ENCODE assay signal across 24 cellular contexts in genomic region chr2:120501591-120501990, GRCh38.
DNase-seq lines count a peak whose midpoint lies in the region; ATAC-seq, FAIRE-seq and TF ChIP-seq lines count a peak whose summit lies in the region.
"Had no signal": no experiment of that assay in that cellular context is flagged by ENCODE, and none has a peak within 500 bp of the region (broad histone marks: within the 10 kb centered on the region; RNA-seq: fewer than 3 reads in every experiment).

No MANE protein-coding gene starts in this region.

- H3K4me3 Mint-ChIP-seq in chondrocyte (ENCODE audit: unreplicated experiment) (no peak overlapping the region), neural crest cell (no peak overlapping the region), T-helper 17 cell (no peak overlapping the region)
- H3K4me3 Mint-ChIP-seq: CD4-positive, alpha-beta T cell; CD8-positive, alpha-beta T cell had no signal

- peak overlapping the region; percentile 9; the same call in 1 of the 2 replicates for H3K4me2 ChIP-seq in BLaER1
- no peak overlapping the region for H3K4me2 ChIP-seq in HepG2 (ENCODE audit: low read depth, low read length)

- H3K79me2 ChIP-seq in HepG2 (ENCODE audit: insufficient read depth, low read length), result no peaks in the 10 kb centered on the region

- H3K4me3 ChIP-seq in BLaER1, result no peak overlapping the region
- H3K4me3 ChIP-seq in HepG2 (replicated peaks in 1 of 3; ENCODE audit: insufficient read depth in 1 of 3, low read depth in 2 of 3, low read length in 3 of 3), result no peak overlapping the region
- H3K4me3 ChIP-seq in small intestine (ENCODE audit: low read depth in 1 of 2, low read length in 2 of 2), result no peak overlapping the region
- H3K4me3 ChIP-seq: BLaER1 treated with 17β-estradiol and CSF1 and Interleukin-3, amounts not matched to agents 10 nM and 100 nM had no signal

- no peak overlapping the region for H3K9ac ChIP-seq in BLaER1
- no peak overlapping the region for H3K9ac ChIP-seq in HepG2 (ENCODE audit: insufficient read depth, low read depth, low read length)
- H3K9ac ChIP-seq: BLaER1 treated with 17β-estradiol and CSF1 and Interleukin-3, amounts not matched to agents 10 nM and 100 nM had no signal

- POLR2A ChIA-PET in HepG2 (lab: Yijun Ruan, JAX), result no interaction called here

- no peak overlapping the region for H2AFZ ChIP-seq in HepG2 (ENCODE audit: low read length)

- H3K27me3 Mint-ChIP-seq in chondrocyte (ENCODE audit: low read depth) (peaks cover 33% of the 10 kb centered on the region), neural crest cell (ENCODE audit: low read depth) (peaks cover 23% of the 10 kb centered on the region), T-helper 17 cell (peaks cover 52% of the 10 kb centered on the region)
- H3K27me3 Mint-ChIP-seq: CD4-positive, alpha-beta T cell had no signal

- no peaks in the 10 kb centered on the region for H4K20me1 ChIP-seq in BLaER1
- no peaks in the 10 kb centered on the region for H4K20me1 ChIP-seq in HepG2 (ENCODE audit: insufficient read depth, low read length)
- H4K20me1 ChIP-seq: BLaER1 treated with 17β-estradiol and CSF1 and Interleukin-3, amounts not matched to agents 10 nM and 100 nM had no signal

- H3K27ac Mint-ChIP-seq in chondrocyte (ENCODE audit: unreplicated experiment) (no peak overlapping the region), neural crest cell (ENCODE audit: unreplicated experiment) (peak overlapping the region; percentile 43), T-helper 17 cell (no peak overlapping the region)
- H3K27ac Mint-ChIP-seq: CD4-positive, alpha-beta T cell; CD8-positive, alpha-beta T cell had no signal

- no peak for TF ChIP-seq CTCF in chondrocyte (IDR thresholded peaks at IDR 0.05)
- TF ChIP-seq CTCF in HepG2 (CRISPR knock-in tag; IDR thresholded peaks at IDR 0.05), result no peak
- no peak for TF ChIP-seq CTCF in neural crest cell (conservative IDR thresholded peaks at IDR 0.05)

- in situ Hi-C loops in HepG2 (cut with HindIII; ENCODE audit: extremely low pct_ligation_motif_present, low pct_unique_long_range_greater_than_20kb), result no loop called here

- H3K36me3 ChIP-seq in BLaER1 (no peaks in the 10 kb centered on the region), HepG2 (replicated peaks in 1 of 2; ENCODE audit: control insufficient read depth in 1 of 2, insufficient read depth in 2 of 2, low read length in 2 of 2) (no peaks in the 10 kb centered on the region), small intestine (ENCODE audit: control insufficient read depth in 2 of 2, insufficient read depth in 2 of 2, low read length in 2 of 2) (no peaks in the 10 kb centered on the region)
- H3K36me3 ChIP-seq: BE2C; BLaER1 treated with 17β-estradiol and CSF1 and Interleukin-3, amounts not matched to agents 10 nM and 100 nM had no signal

- intact Hi-C loops in HepG2 (cut with micrococcal nuclease; ENCODE audit: unreplicated experiment), result loop anchor here (5.0 kb wide), 1 partner anchor 51 kb away; no protein-coding TSS in a partner anchor

- WGBS in HepG2 (ENCODE audit: low lambda C conversion rate), result 35% methylated on average over 7 of the region's 8 CpGs
- WGBS in small intestine, 3 donors, result 81 to 95% (median 87%) methylated on average over 8 of the region's 8 CpGs

- no TSS peak for BruUV-seq in HepG2 (replicated peaks; lab: Mats Ljungman, UMichigan)

- H3K4me1 Mint-ChIP-seq in chondrocyte (ENCODE audit: low read depth) (no peaks in the 10 kb centered on the region), neural crest cell (peaks cover 10% of the 10 kb centered on the region), T-helper 17 cell (no peaks in the 10 kb centered on the region)

- TF ChIP-seq EP300 in HepG2 (IDR thresholded peaks at IDR 0.05; ENCODE audit: low read depth in 2 of 2, low read length in 2 of 2), result no peak
- TF ChIP-seq EP300 in HepG2 (CRISPR knock-in tag; IDR thresholded peaks at IDR 0.05; ENCODE audit: borderline replicate concordance), result no peak

- FAIRE-seq in HepG2 (lab: Jason Lieb, UNC) (no peak), small intestine (lab: Jason Lieb, UNC) (no peak)
- FAIRE-seq: A204.1, D721Med, G401.6, GM12891, GM19239 had no signal

- H3K9me3 ChIP-seq in BLaER1 (no peaks in the 10 kb centered on the region), HepG2 (ENCODE audit: low read length) (no peaks in the 10 kb centered on the region), T-helper 17 cell (ENCODE audit: control insufficient read depth, low read length, poor library complexity, severe bottlenecking) (no peaks in the 10 kb centered on the region), small intestine (ENCODE audit: control insufficient read depth, low read depth) (no peaks in the 10 kb centered on the region)
- H3K9me3 ChIP-seq: BE2C; BLaER1 treated with 17β-estradiol and CSF1 and Interleukin-3, amounts not matched to agents 10 nM and 100 nM; Caco-2 had no signal

- no peaks in the 10 kb centered on the region for H3K27me3 ChIP-seq in BLaER1
- H3K27me3 ChIP-seq in HepG2 (ENCODE audit: control insufficient read depth in 1 of 2, insufficient read depth in 2 of 2, low read length in 2 of 2), result peaks cover 0 to 75% of the 10 kb centered on the region in 2 experiments; a peak in 4 of 5 replicates
- no peaks in the 10 kb centered on the region for H3K27me3 ChIP-seq in small intestine (ENCODE audit: control insufficient read depth in 2 of 2, insufficient read depth in 2 of 2, low read length in 2 of 2)
- H3K27me3 ChIP-seq: BE2C; BLaER1 treated with 17β-estradiol and CSF1 and Interleukin-3, amounts not matched to agents 10 nM and 100 nM had no signal

- H3K27ac ChIP-seq in BLaER1 (no peak overlapping the region), HepG2 (ENCODE audit: extremely low read length, insufficient read depth, low read length) (no peak overlapping the region), small intestine (ENCODE audit: low read depth in 1 of 2, low read length in 1 of 2) (no peak overlapping the region)
- H3K27ac ChIP-seq: BLaER1 treated with 17β-estradiol and CSF1 and Interleukin-3, amounts not matched to agents 10 nM and 100 nM; C4-2B had no signal

- TF ChIP-seq POLR2A in HepG2 (IDR thresholded peaks at IDR 0.05; ENCODE audit: insufficient read depth in 1 of 2, low read depth in 2 of 2, low read length in 2 of 2), result no peak

- no peak for TF ChIP-seq RAD21 in HepG2 (CRISPR knock-in tag; IDR thresholded peaks at IDR 0.05)

- ATAC-seq in HepG2 (no peak), T-helper 17 cell (no peak), HG02885 (IDR thresholded peaks at IDR 0.05; ENCODE audit: poor library complexity, unreplicated experiment) (no peak)
- ATAC-seq: CD8-positive, alpha-beta T cell had no signal

- H3K4me1 ChIP-seq in BLaER1 (peaks cover 51% of the 10 kb centered on the region), HepG2 (ENCODE audit: insufficient read depth, low read length) (peaks cover 58% of the 10 kb centered on the region), small intestine (ENCODE audit: control insufficient read depth in 2 of 2, insufficient read depth in 1 of 2, low read depth in 1 of 2, low read length in 1 of 2) (no peaks in the 10 kb centered on the region)
- H3K4me1 ChIP-seq: BE2C, Caco-2 had no signal

- no peaks in the 10 kb centered on the region for H3K9me3 Mint-ChIP-seq in chondrocyte (ENCODE audit: low read depth)
- no peaks in the 10 kb centered on the region for H3K9me3 Mint-ChIP-seq in neural crest cell
- H3K9me3 Mint-ChIP-seq: CD4-positive, alpha-beta T cell; CD8-positive, alpha-beta T cell had no signal

- peaks cover 1% of the 10 kb centered on the region for H3K36me3 Mint-ChIP-seq in chondrocyte (ENCODE audit: low read depth)
- no peaks in the 10 kb centered on the region for H3K36me3 Mint-ChIP-seq in neural crest cell (ENCODE audit: low read depth)
- peaks cover 2% of the 10 kb centered on the region for H3K36me3 Mint-ChIP-seq in T-helper 17 cell (ENCODE audit: low read depth)
- H3K36me3 Mint-ChIP-seq: CD8-positive, alpha-beta T cell had no signal

- DNase-seq in chondrocyte (ENCODE audit: low spot score), result peak; percentile 28
- DNase-seq in HepG2 (ENCODE audit: low spot score), result no peak
- no peak for DNase-seq in neural crest cell (ENCODE audit: low read depth, low spot score)
- no peak for DNase-seq in globus pallidus (ENCODE audit: low spot score)
- DNase-seq in T-helper 17 cell, result no peak
- no peak for DNase-seq in small intestine
- DNase-seq: 8988T; ACHN; BE2C; Caco-2; Calu3; CD4-positive, alpha-beta T cell; CD8-positive, alpha-beta T cell; DMS79 treated with DMSO at 0.1 percent for 48 hours; GF-D8 had no signal

- CTCF ChIA-PET in HepG2 (lab: Yijun Ruan, JAX; ENCODE audit: low intra/inter-chr PET ratio, low total read pairs), result no interaction called here

TF ChIP-seq in HepG2, 621 proteins besides CTCF, POLR2A, EP300 and RAD21:
- TF ChIP-seq POLR2AphosphoS2 (IDR thresholded peaks at IDR 0.05; ENCODE audit: low read depth, low read length) (no peak), ZNF687 (CRISPR knock-in tag; IDR thresholded peaks at IDR 0.05) (0 out of 2 replicates have a peak, but pooled peaks have one; percentile 12)
